In genomic region chr12:51980051-51980808, GRCh38 we compare ENCODE assay signal across 8 cellular contexts. TPM values are rescaled to one million over a fixed set of nuclear protein-coding genes. Genes with fewer than 3 reads are reported as not detected.
DNase-seq lines count a peak whose midpoint lies in the region; ATAC-seq, FAIRE-seq and TF ChIP-seq lines count a peak whose summit lies in the region.

No MANE protein-coding gene starts in this region.

- ATAC-seq in GM21619 (IDR thresholded peaks at IDR 0.05; ENCODE audit: unreplicated experiment) (peak; percentile 76), Right ventricle myocardium inferior (peak; percentile 88), psoas muscle (peak; percentile 84 to 96 (median 92)), GM18870 (IDR thresholded peaks at IDR 0.05; ENCODE audit: unreplicated experiment) (no peak)

- TF ChIP-seq CTCF in D721Med (IDR thresholded peaks at IDR 0.05; ENCODE audit: insufficient read depth, missing control alignments) (peak; percentile 97), Loucy (conservative IDR thresholded peaks at IDR 0.05; ENCODE audit: low read length) (peak; percentile 97), psoas muscle (IDR thresholded peaks at IDR 0.05) (peak; percentile 98)

- no peak for FAIRE-seq in D721Med (lab: Jason Lieb, UNC)

- H3K9me3 ChIP-seq in Loucy (ENCODE audit: insufficient read depth, low read depth, low read length) (no peaks in the 10 kb centered on the region), psoas muscle (no peaks in the 10 kb centered on the region)

- no peak overlapping the region for H3K9ac ChIP-seq in Loucy (ENCODE audit: low read depth, low read length, poor library complexity, severe bottlenecking)

- H3K4me3 ChIP-seq in Loucy (ENCODE audit: low read length, poor library complexity, severe bottlenecking) = no peak overlapping the region
- no peak overlapping the region for H3K4me3 ChIP-seq in psoas muscle

- no peak overlapping the region for H2AFZ ChIP-seq in Loucy (ENCODE audit: low read length)

- H3K27me3 ChIP-seq in Loucy (ENCODE audit: insufficient read depth, low read length, poor library complexity, severe bottlenecking) (no peaks in the 10 kb centered on the region), psoas muscle (ENCODE audit: insufficient read depth in 3 of 3, low read length in 2 of 3) (no peaks in the 10 kb centered on the region)

- intact Hi-C loops in Right ventricle myocardium inferior (cut with DNase I) = loop anchor here (2.0 kb wide), 2 partner anchors 53 to 85 kb away; no protein-coding TSS in a partner anchor
- intact Hi-C loops in psoas muscle (cut with DNase I) = loop anchor here (2.0 to 5.0 kb wide), 2 partner anchors 85 to 88 kb away; no protein-coding TSS in a partner anchor

- WGBS in psoas muscle, 3 donors = 50 to 56% (median 53%) methylated on average over 7 of the region's 7 CpGs

- no peak overlapping the region for H3K27ac ChIP-seq in psoas muscle

- DNase-seq in D721Med (ENCODE audit: insufficient read length, low spot score) = peak; percentile 86
- peak; percentile 68 for DNase-seq in SK-N-DZ (ENCODE audit: low spot score)
- DNase-seq in activated naive CD4-positive, alpha-beta T cell treated with Interleukin-2 at 50 U/mL for 16 hours = peak; percentile 72
- peak; percentile 91 for DNase-seq in Right ventricle myocardium inferior (ENCODE audit: missing footprints)
- DNase-seq in psoas muscle = peak; percentile 55 to 74

- H3K4me1 ChIP-seq in Loucy (ENCODE audit: insufficient read depth, low read length, poor library complexity, severe bottlenecking) = peaks cover 18% of the 10 kb centered on the region
- H3K4me1 ChIP-seq in psoas muscle = no peaks in the 10 kb centered on the region

- H3K36me3 ChIP-seq in Loucy (ENCODE audit: insufficient read depth, low read length) (peaks cover 81% of the 10 kb centered on the region), psoas muscle (ENCODE audit: insufficient read depth in 1 of 2, low read depth in 1 of 2) (peaks cover 9 to 86% of the 10 kb centered on the region in 2 donors)

- H3K4me2 ChIP-seq in Loucy (ENCODE audit: low read depth, low read length, poor library complexity, severe bottlenecking) = no peak overlapping the region

- no peaks in the 10 kb centered on the region for H3F3A ChIP-seq in Loucy (ENCODE audit: low read depth)

- H3K9me2 ChIP-seq in Loucy (replicated peaks; ENCODE audit: low read depth, low read length) = no peaks in the 10 kb centered on the region

- H4K20me1 ChIP-seq in Loucy (ENCODE audit: insufficient read depth, low read length, poor library complexity, severe bottlenecking) = no peaks in the 10 kb centered on the region

- peaks cover 6% of the 10 kb centered on the region; the same call in 1 of the 2 replicates for H3K79me2 ChIP-seq in Loucy (ENCODE audit: insufficient read depth, low read length)

RNA-seq across cellular contexts. Expression of gene TAMALIN, which starts 26.5 kb away (rescaled TPM):
- polyA plus RNA-seq in SK-N-DZ (2014; cell fraction: cytosol; rRNA removed) = 13.6 and 121 TPM in 2 replicates
- polyA plus RNA-seq in SK-N-DZ (2014; cell fraction: nucleus; rRNA removed) = 24.1 and 50.0 TPM in 2 replicates
- 20.3 TPM for total RNA-seq in Right ventricle myocardium inferior
- 10 to 100 TPM in 3 of 4 donors, 1 to 10 TPM in 1; 8.0 to 12.8 (median 11.5) TPM for total RNA-seq in psoas muscle
- 1 to 10 TPM; 5.5 to 9.6 (median 6.8) TPM for polyA plus RNA-seq in psoas muscle

RNA-seq across cellular contexts. Expression of gene ACVR1B, which starts 28.7 kb away (rescaled TPM):
- polyA plus RNA-seq in SK-N-DZ (2014; cell fraction: cytosol; rRNA removed) = 23.8 and 24.9 TPM in 2 replicates
- 16.1 and 25.1 TPM in 2 replicates for polyA plus RNA-seq in SK-N-DZ (2014; cell fraction: nucleus; rRNA removed)
- total RNA-seq in Right ventricle myocardium inferior (10.8 TPM), psoas muscle (10 to 100 TPM; 10.5 to 16.6 (median 14.0) TPM)
- 10 to 100 TPM in 1 of 3 donors, 1 to 10 TPM in 2; 5.8 to 14.9 (median 6.0) TPM for polyA plus RNA-seq in psoas muscle
